30 cellular contexts compared by ENCODE assay signal in genomic region chr9:80082213-80082612, GRCh38.
"Had no signal": no experiment of that assay in that cellular context is flagged by ENCODE, and none has a peak within 500 bp of the region (broad histone marks: within the 10 kb centered on the region; RNA-seq: fewer than 3 reads in every experiment).

No MANE protein-coding gene starts in this region.

- H3K9me3 Mint-ChIP-seq: effector memory CD8-positive, alpha-beta T cell had no signal

- DNase-seq: dermis blood vessel endothelial cell; effector memory CD8-positive, alpha-beta T cell; erythroblast; esophagus squamous epithelium; foreskin melanocyte; glutamatergic neuron; heart right ventricle; hippocampal formation; left cardiac atrium; left lung; mesendoderm; midbrain; naive thymus-derived CD8-positive, alpha-beta T cell; nephron progenitor cell; occipital lobe; ovary; posterior cingulate gyrus; psoas muscle; right cardiac atrium; sigmoid colon; stimulated activated CD4-positive, alpha-beta T cell treated with anti-CD3 and anti-CD28 coated beads, Interleukin-2, amount 100 ng/mL, for 24 hours; stimulated activated CD4-positive, alpha-beta T cell treated with anti-CD3 and anti-CD28 coated beads, Interleukin-4, amount 100 ng/mL, for 4 hours; stimulated activated naive CD4-positive, alpha-beta T cell; stimulated activated naive CD8-positive, alpha-beta T cell treated with anti-CD3 and anti-CD28 coated beads, Interleukin-15, amount 100 ng/mL, for 72 hours; transverse colon; upper lobe of right lung; uterus had no signal

- H3K27ac Mint-ChIP-seq: effector memory CD8-positive, alpha-beta T cell; nephron progenitor cell; stimulated activated naive CD8-positive, alpha-beta T cell treated with anti-CD3 and anti-CD28 coated beads, Interleukin-15, amount 100 ng/mL, for 72 hours had no signal

- H3K4me3 ChIP-seq: coronary artery, esophagus squamous epithelium, heart right ventricle, left lung, ovary, psoas muscle, sigmoid colon, transverse colon, upper lobe of right lung, uterus had no signal

- H3K27me3 Mint-ChIP-seq: naive thymus-derived CD8-positive, alpha-beta T cell; stimulated activated naive CD8-positive, alpha-beta T cell treated with anti-CD3 and anti-CD28 coated beads, Interleukin-15, amount 100 ng/mL, for 72 hours had no signal

- H3K9me3 ChIP-seq: esophagus squamous epithelium, ovary, psoas muscle, upper lobe of right lung, uterus had no signal

- ATAC-seq: effector memory CD8-positive, alpha-beta T cell; heart right ventricle; left cardiac atrium; left lung; naive thymus-derived CD8-positive, alpha-beta T cell; psoas muscle; right cardiac atrium; stimulated activated naive CD8-positive, alpha-beta T cell treated with anti-CD3 and anti-CD28 coated beads, Interleukin-15, amount 100 ng/mL, for 72 hours; upper lobe of right lung had no signal

- FAIRE-seq: endometrium, islet of Langerhans had no signal

- H3K4me1 ChIP-seq: esophagus squamous epithelium, heart right ventricle, left lung, psoas muscle, sigmoid colon, transverse colon, upper lobe of right lung, uterus had no signal

- H3K27ac ChIP-seq: coronary artery, esophagus squamous epithelium, heart right ventricle, left lung, ovary, psoas muscle, sigmoid colon, transverse colon, upper lobe of right lung, uterus had no signal

- H3K27me3 ChIP-seq: esophagus squamous epithelium, heart right ventricle, left lung, ovary, sigmoid colon, transverse colon, upper lobe of right lung, uterus had no signal

- H3K36me3 ChIP-seq: esophagus squamous epithelium, heart right ventricle, left lung, ovary, sigmoid colon, transverse colon, upper lobe of right lung, uterus had no signal

- H3K4me3 Mint-ChIP-seq: effector memory CD8-positive, alpha-beta T cell; naive thymus-derived CD8-positive, alpha-beta T cell; nephron progenitor cell; stimulated activated naive CD8-positive, alpha-beta T cell treated with anti-CD3 and anti-CD28 coated beads, Interleukin-15, amount 100 ng/mL, for 72 hours had no signal
